Comparison of ENCODE assay signal across 29 cellular contexts in genomic region chr20:61520076-61520639, GRCh38.
"Had no signal": no experiment of that assay in that cellular context is flagged by ENCODE, and none has a peak within 500 bp of the region (broad histone marks: within the 10 kb centered on the region; RNA-seq: fewer than 3 reads in every experiment).

No MANE protein-coding gene starts in this region.

- H2AFZ ChIP-seq: PC-9 had no signal

- H3K4me1 ChIP-seq: breast epithelium had no signal

- H3K27ac ChIP-seq: breast epithelium, PC-9, RWPE1, VCaP had no signal

- H3K9me3 ChIP-seq: breast epithelium had no signal

- DNase-seq: activated B cell treated with CpG ODN at 0.5 μM for 24 hours; activated CD4-positive, alpha-beta memory T cell treated with anti-CD3 and anti-CD28 coated beads for 36 hours; activated CD4-positive, alpha-beta T cell treated with anti-CD3 and anti-CD28 coated beads for 4 hours; activated CD4-positive, alpha-beta T cell treated with anti-CD3 and anti-CD28 coated beads, Interleukin-2, amount 50 U/mL, for 1 hour; activated CD4-positive, CD25-positive, alpha-beta regulatory T cell treated with anti-CD3 and anti-CD28 coated beads, Interleukin-2, amount 50 U/mL, for 72 hours; activated CD8-positive, alpha-beta memory T cell treated with anti-CD3 and anti-CD28 coated beads, Interleukin-2, amount 50 U/mL, for 4 hours; activated naive CD4-positive, alpha-beta T cell treated with anti-CD3 and anti-CD28 coated beads, Interleukin-2, amount 10 ng/mL, durations not matched to agents 7 days and 5 days; activated T-cell treated with anti-CD3 and anti-CD28 coated beads for 4 hours; activated T-cell treated with anti-CD3 and anti-CD28 coated beads, Interleukin-2, amount 50 U/mL, for 4 hours; amniotic stem cell; NCI-H1092 treated with DMSO at 0.1 percent for 48 hours; NCI-H1436; NCI-H1694; NCI-H1930; NCI-H2081 treated with DMSO at 0.1 percent for 48 hours; NCI-H345; NCI-H524 treated with DMSO at 0.1 percent for 48 hours; NCI-H748 treated with DMSO at 0.1 percent for 48 hours; NK-92 treated with Interleukin-12 subunit alpha and Interleukin-12 subunit beta, amount 100 ng/mL, for 24 hours; PC-9; Right ventricle myocardium superior; SW 1271; T-helper 1 cell; T-helper 2 cell; T-helper 9 cell had no signal

- H3K36me3 ChIP-seq: breast epithelium had no signal

- FAIRE-seq: RCC 7860 had no signal

- H3K4me3 ChIP-seq: breast epithelium, PC-9 had no signal

- H3K4me2 ChIP-seq: PC-9 had no signal

- ATAC-seq: activated T-cell treated with anti-CD3 and anti-CD28 coated beads, Interleukin-2, amount 50 U/mL, for 4 hours had no signal
